11 cellular contexts compared by ENCODE assay signal in the genomic region with DNA sequence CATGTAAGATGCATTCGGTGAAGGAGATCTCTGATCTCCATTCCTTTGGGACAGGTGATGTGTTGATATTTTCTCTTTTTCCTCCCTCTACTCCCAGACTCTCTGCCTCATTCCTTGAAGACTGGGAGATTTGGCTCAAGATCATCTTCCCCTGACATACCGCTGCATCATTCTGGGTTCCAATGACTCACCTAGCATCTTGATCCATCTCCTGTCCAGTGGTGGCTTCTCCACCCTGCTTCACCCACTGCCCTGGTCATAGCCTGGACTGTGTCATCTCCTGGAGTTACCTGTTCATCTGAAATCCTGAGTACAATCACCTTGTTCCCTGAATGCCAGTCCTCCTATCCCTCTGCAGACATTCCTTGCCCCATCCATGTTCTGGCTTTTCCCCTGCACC. TPM values are rescaled to one million over a fixed set of nuclear protein-coding genes. Genes with fewer than 3 reads are reported as not detected.
DNase-seq lines count a peak whose midpoint lies in the region; ATAC-seq and TF ChIP-seq lines count a peak whose summit lies in the region.
"Had no signal": no experiment of that assay in that cellular context is flagged by ENCODE, and none has a peak within 500 bp of the region (broad histone marks: within the 10 kb centered on the region; RNA-seq: fewer than 3 reads in every experiment).

No MANE protein-coding gene starts in this region.

- intact Hi-C loops in breast epithelium (cut with DNase I; ENCODE audit: low total_unique reads) = no loop called here

- no peak for TF ChIP-seq CTCF in breast epithelium (IDR thresholded peaks at IDR 0.05)
- TF ChIP-seq CTCF in thoracic aorta (IDR thresholded peaks at IDR 0.05) = no peak

- H3K27ac Mint-ChIP-seq in memory B cell = peak overlapping the region; percentile 67
- H3K27ac Mint-ChIP-seq in CD8-positive, alpha-beta memory T cell = peak overlapping the region in 3 of 8 donors; percentile 47 to 61 (median 52)
- H3K27ac Mint-ChIP-seq: GM23338 had no signal

- ATAC-seq in memory B cell (ENCODE audit: low read depth) = no peak
- no peak for ATAC-seq in thoracic aorta (ENCODE audit: insufficient number of reproducible peaks, low FRiP score, low read depth)
- no peak for ATAC-seq in GM21447 (IDR thresholded peaks at IDR 0.05; ENCODE audit: unreplicated experiment)
- no peak for ATAC-seq in HG03196 (IDR thresholded peaks at IDR 0.05; ENCODE audit: unreplicated experiment)

- no peak for TF ChIP-seq POLR2A in breast epithelium (IDR thresholded peaks at IDR 0.05)

- H3K4me3 Mint-ChIP-seq in memory B cell = no peak overlapping the region
- H3K4me3 Mint-ChIP-seq in CD8-positive, alpha-beta memory T cell = no peak overlapping the region
- H3K4me3 Mint-ChIP-seq: GM23338 had no signal

- H3K27me3 ChIP-seq in breast epithelium = no peaks in the 10 kb centered on the region
- no peaks in the 10 kb centered on the region for H3K27me3 ChIP-seq in thoracic aorta (replicated peaks; ENCODE audit: insufficient read depth)
- H3K27me3 ChIP-seq in CD8-positive, alpha-beta memory T cell (ENCODE audit: insufficient read depth, low read length, poor library complexity, severe bottlenecking) = no peaks in the 10 kb centered on the region

- H3K4me1 ChIP-seq in breast epithelium (peaks cover 0 to 6% of the 10 kb centered on the region in 2 donors), thoracic aorta (ENCODE audit: control insufficient read depth in 1 of 2, low read depth in 2 of 2) (peaks cover 27 to 66% of the 10 kb centered on the region in 2 donors)
- H3K4me1 ChIP-seq in CD8-positive, alpha-beta memory T cell (ENCODE audit: insufficient read depth, low read length) = no peaks in the 10 kb centered on the region

- no peak overlapping the region for H3K4me3 ChIP-seq in breast epithelium
- H3K4me3 ChIP-seq in thoracic aorta = no peak overlapping the region
- no peak overlapping the region for H3K4me3 ChIP-seq in CD8-positive, alpha-beta memory T cell (ENCODE audit: low read length)
- H3K4me3 ChIP-seq: GM23338 had no signal

- H3K27me3 Mint-ChIP-seq in memory B cell = no peaks in the 10 kb centered on the region
- no peaks in the 10 kb centered on the region for H3K27me3 Mint-ChIP-seq in CD8-positive, alpha-beta memory T cell

- POLR2A ChIA-PET in CD8-positive, alpha-beta memory T cell (lab: Charles Lee) = no interaction called here

- H3K36me3 Mint-ChIP-seq in memory B cell = peaks cover 19% of the 10 kb centered on the region
- H3K36me3 Mint-ChIP-seq in CD8-positive, alpha-beta memory T cell = peaks cover 0 to 21% (median 19%) of the 10 kb centered on the region in 3 donors

- DNase-seq in M059J (ENCODE audit: low read depth) = peak; percentile 67
- no peak for DNase-seq in breast epithelium (ENCODE audit: low spot score in 2 of 2)
- no peak for DNase-seq in memory B cell (ENCODE audit: low spot score in 2 of 2)
- DNase-seq in thoracic aorta (ENCODE audit: low spot score) = no peak
- no peak for DNase-seq in CD8-positive, alpha-beta memory T cell
- DNase-seq: activated CD4-positive, CD25-positive, alpha-beta regulatory T cell treated with anti-CD3 and anti-CD28 coated beads, Interleukin-2, amount 50 U/mL, for 72 hours; DND-41; SIG-M5 had no signal

- CTCF ChIA-PET in CD8-positive, alpha-beta memory T cell (lab: Charles Lee) = no interaction called here

- H3K27ac ChIP-seq in breast epithelium = peak overlapping the region; percentile 71 to 90
- peak overlapping the region; percentile 84 for H3K27ac ChIP-seq in thoracic aorta
- no peak overlapping the region for H3K27ac ChIP-seq in CD8-positive, alpha-beta memory T cell (ENCODE audit: low read depth, low read length)

- no peaks in the 10 kb centered on the region for H3K36me3 ChIP-seq in breast epithelium
- H3K36me3 ChIP-seq in thoracic aorta = no peaks in the 10 kb centered on the region
- no peaks in the 10 kb centered on the region for H3K36me3 ChIP-seq in CD8-positive, alpha-beta memory T cell (ENCODE audit: insufficient read depth, low read length)

- no peaks in the 10 kb centered on the region for H3K9me3 ChIP-seq in breast epithelium
- H3K9me3 ChIP-seq in thoracic aorta = no peaks in the 10 kb centered on the region
- H3K9me3 ChIP-seq in CD8-positive, alpha-beta memory T cell (ENCODE audit: low read length) = no peaks in the 10 kb centered on the region

- peaks cover 62% of the 10 kb centered on the region for H3K4me1 Mint-ChIP-seq in memory B cell
- H3K4me1 Mint-ChIP-seq in CD8-positive, alpha-beta memory T cell = peaks cover 26 to 43% (median 42%) of the 10 kb centered on the region in 3 donors

- no peaks in the 10 kb centered on the region for H3K9me3 Mint-ChIP-seq in memory B cell
- H3K9me3 Mint-ChIP-seq in CD8-positive, alpha-beta memory T cell = no peaks in the 10 kb centered on the region

RNA-seq across cellular contexts. Expression of a gene that starts 57.4 kb away (rescaled TPM):
- 6.4 and 9.6 TPM in 2 replicates for total RNA-seq in M059J (2014; rRNA removed; shearing (Covaris generic))
- total RNA-seq in breast epithelium = 10 to 100 TPM; 29.0 to 53.7 (median 40.6) TPM
- 10 to 100 TPM; 35.1 to 36.0 TPM for total RNA-seq in thoracic aorta
- 10 to 100 TPM; 19.7 to 20.0 TPM for total RNA-seq in CD8-positive, alpha-beta memory T cell
- 10.4 TPM for polyA plus RNA-seq in CD8-positive, alpha-beta memory T cell
